10 cellular contexts compared by ENCODE assay signal in the genomic region with DNA sequence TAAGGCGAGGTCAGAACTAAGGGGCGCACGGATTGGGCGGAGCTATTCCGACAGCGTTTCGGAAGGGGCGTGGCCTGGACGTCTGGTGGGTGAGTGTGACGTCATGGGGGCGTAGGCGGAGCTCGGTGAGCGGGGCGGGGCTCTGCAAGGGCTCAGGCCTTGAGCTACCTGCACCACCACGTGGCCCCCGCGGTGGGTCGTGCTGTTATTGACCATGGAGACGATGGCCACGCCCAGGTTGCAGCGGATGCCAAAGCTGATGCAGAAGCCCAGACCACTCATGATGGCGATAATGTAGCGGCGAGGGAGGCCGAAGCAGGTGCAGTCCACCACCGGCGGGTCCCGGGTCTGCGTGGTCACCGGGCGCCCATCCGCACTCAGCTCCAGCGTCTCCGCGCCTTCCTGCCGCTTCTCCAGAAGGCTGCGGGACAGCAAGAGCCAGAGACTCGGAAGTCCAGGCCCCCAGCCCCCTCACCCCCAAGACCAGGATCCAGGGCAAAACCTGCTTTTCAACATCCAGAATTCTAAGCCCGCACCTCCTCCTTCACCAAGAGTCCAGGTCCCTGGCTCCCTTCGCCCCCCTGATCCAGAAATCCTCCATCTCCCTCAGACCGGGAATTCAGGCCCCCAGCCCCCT. TPM values are rescaled to one million over a fixed set of nuclear protein-coding genes. Genes with fewer than 3 reads are reported as not detected.
DNase-seq lines count a peak whose midpoint lies in the region; ATAC-seq, FAIRE-seq and TF ChIP-seq lines count a peak whose summit lies in the region.
"Had no signal": no experiment of that assay in that cellular context is flagged by ENCODE, and none has a peak within 500 bp of the region (broad histone marks: within the 10 kb centered on the region; RNA-seq: fewer than 3 reads in every experiment).

No MANE protein-coding gene starts in this region.

- H2BK5ac ChIP-seq in IMR-90 (ENCODE audit: low read depth, low read length, poor library complexity, severe bottlenecking): no peak overlapping the region

- ATAC-seq in A549 (peak; percentile 14 to 15; a peak in 3 of 6 replicates), IMR-90 (ENCODE audit: low read depth) (no peak), HG03460 (IDR thresholded peaks at IDR 0.05; ENCODE audit: unreplicated experiment) (no peak), GM21737 (IDR thresholded peaks at IDR 0.05; ENCODE audit: unreplicated experiment) (no peak)

- H3K4me3 ChIP-seq in A549 (no peak overlapping the region), IMR-90 (ENCODE audit: insufficient read depth, low read depth, low read length) (no peak overlapping the region), A673 (ENCODE audit: low read depth, low read length, poor library complexity, severe bottlenecking) (no peak overlapping the region)

- no peak for TF ChIP-seq EP300 in A549 (IDR thresholded peaks at IDR 0.05)

- peaks cover 21% of the 10 kb centered on the region for H3K4me1 Mint-ChIP-seq in activated T-helper 1 cell treated with anti-CD3 and anti-CD28 coated beads, Interleukin-12 subunit alpha, Interleukin-12 subunit beta, Interleukin-2, Interleukin-4 antibody, amounts not matched to agents 30 ng/mL and 10 ng/mL and 1 ng/mL, durations not matched to agents 14 hours and 24 hours and 36 hours (ENCODE audit: low read depth)

- H3K9ac ChIP-seq in IMR-90 (ENCODE audit: low read depth, low read length): no peak overlapping the region

- H3K18ac ChIP-seq in IMR-90 (ENCODE audit: low read depth, low read length): no peak overlapping the region

- no peak overlapping the region for H2BK20ac ChIP-seq in IMR-90 (ENCODE audit: low read depth, low read length)

- H3K56ac ChIP-seq in IMR-90 (ENCODE audit: extremely low read depth, insufficient read depth, low read length): no peak overlapping the region

- H3K23ac ChIP-seq in IMR-90 (ENCODE audit: low read depth, low read length): no peak overlapping the region; the same call in 1 of the 2 replicates

- peak overlapping the region; percentile 43 for H2AFZ ChIP-seq in IMR-90 (replicated peaks; ENCODE audit: low read length, poor library complexity)

- no peaks in the 10 kb centered on the region for H4K20me1 ChIP-seq in IMR-90 (ENCODE audit: insufficient read depth, low read length)

- no peak for TF ChIP-seq RAD21 in A549 (conservative IDR thresholded peaks at IDR 0.05 in 1 of 2, IDR thresholded peaks at IDR 0.05 in 1 of 2)
- TF ChIP-seq RAD21 in IMR-90 (IDR thresholded peaks at IDR 0.05; ENCODE audit: low read length): no peak

- no peaks in the 10 kb centered on the region for H3K79me1 ChIP-seq in IMR-90 (ENCODE audit: low read depth in 1 of 2, low read length in 2 of 2)

- no peak for TF ChIP-seq POLR2A in A549 (IDR thresholded peaks at IDR 0.05; ENCODE audit: low read length)
- TF ChIP-seq POLR2A in IMR-90 (IDR thresholded peaks at IDR 0.05; ENCODE audit: low read depth, low read length): no peak

- no peaks in the 10 kb centered on the region for H3K9me3 Mint-ChIP-seq in activated T-helper 1 cell treated with anti-CD3 and anti-CD28 coated beads, Interleukin-12 subunit alpha, Interleukin-12 subunit beta, Interleukin-2, Interleukin-4 antibody, amounts not matched to agents 30 ng/mL and 10 ng/mL and 1 ng/mL, durations not matched to agents 14 hours and 24 hours and 36 hours

- peaks cover 89% of the 10 kb centered on the region for H3K27me3 Mint-ChIP-seq in activated T-helper 1 cell treated with anti-CD3 and anti-CD28 coated beads, Interleukin-12 subunit alpha, Interleukin-12 subunit beta, Interleukin-2, Interleukin-4 antibody, amounts not matched to agents 30 ng/mL and 10 ng/mL and 1 ng/mL, durations not matched to agents 14 hours and 24 hours and 36 hours (ENCODE audit: insufficient read depth)

- H3K4ac ChIP-seq in IMR-90 (ENCODE audit: low read depth, low read length): no peak overlapping the region

- no peak overlapping the region for H3K4me3 Mint-ChIP-seq in activated T-helper 1 cell treated with anti-CD3 and anti-CD28 coated beads, Interleukin-12 subunit alpha, Interleukin-12 subunit beta, Interleukin-2, Interleukin-4 antibody, amounts not matched to agents 30 ng/mL and 10 ng/mL and 1 ng/mL, durations not matched to agents 14 hours and 24 hours and 36 hours

- 44% methylated on average over 42 of the region's 42 CpGs for WGBS in A549 (ENCODE audit: missing lambda C conversion rate)
- 10% methylated on average over 30 of the region's 42 CpGs; no CpG with 5 or more reads in 1 of the 2 experiments for WGBS in IMR-90 (ENCODE audit: extremely low coverage in 2 of 2, insufficient read length in 1 of 2), 2 experiments

- H3K9me3 ChIP-seq in A549 (no peaks in the 10 kb centered on the region; the same call in 2 of the 3 replicates), IMR-90 (ENCODE audit: control insufficient read depth, insufficient read depth, low read length) (peaks cover 16% of the 10 kb centered on the region), A673 (ENCODE audit: low read depth, low read length, poor library complexity, severe bottlenecking) (no peaks in the 10 kb centered on the region)

- H3K27me3 ChIP-seq in IMR-90 (ENCODE audit: control insufficient read depth, insufficient read depth, low read length) (peaks cover 96% of the 10 kb centered on the region), A673 (replicated peaks; ENCODE audit: insufficient read depth, low read depth, low read length, poor library complexity) (peaks cover 36% of the 10 kb centered on the region)

- H3K36me3 ChIP-seq in IMR-90 (ENCODE audit: control insufficient read depth, insufficient read depth, low read length): no peaks in the 10 kb centered on the region
- H3K36me3 ChIP-seq in A673 (ENCODE audit: insufficient read depth, low read length, poor library complexity, severe bottlenecking): no peaks in the 10 kb centered on the region

- peaks cover 8% of the 10 kb centered on the region for H3K4me1 ChIP-seq in A549
- no peaks in the 10 kb centered on the region for H3K4me1 ChIP-seq in IMR-90 (ENCODE audit: control insufficient read depth, insufficient read depth, low read length)
- peaks cover 1% of the 10 kb centered on the region for H3K4me1 ChIP-seq in A673 (ENCODE audit: insufficient read depth, low read length, poor library complexity, severe bottlenecking)

- CTCF ChIA-PET in A549 (lab: Yijun Ruan, JAX) (interaction anchor here (1.0 to 4.2 kb wide), 11 partner anchors 9 to 211 kb away, joined by 3 to 30 read pairs (median 4); a partner anchor contains a TSS), IMR-90 (lab: Yijun Ruan, JAX) (no interaction called here), A673 (lab: Charles Lee) (no interaction called here)

- H3K9me1 ChIP-seq in IMR-90 (ENCODE audit: insufficient read depth, low read length): no peaks in the 10 kb centered on the region

- no peak for TF ChIP-seq CTCF in A549 (IDR thresholded peaks at IDR 0.05)
- TF ChIP-seq CTCF in IMR-90 (conservative IDR thresholded peaks at IDR 0.05; ENCODE audit: low read depth, low read length): no peak
- no peak for TF ChIP-seq CTCF in A673 (conservative IDR thresholded peaks at IDR 0.05; ENCODE audit: low read depth, low read length)

- BruUV-seq in IMR-90 (replicated peaks; lab: Mats Ljungman, UMichigan) (no TSS peak), A673 (replicated peaks; lab: Mats Ljungman, UMichigan) (no TSS peak)

- intact Hi-C loops in IMR-90 (cut with micrococcal nuclease): no loop called here
- intact Hi-C loops in activated T-helper 1 cell treated with anti-CD3 and anti-CD28 coated beads, Interleukin-12 subunit alpha, Interleukin-12 subunit beta, Interleukin-2, Interleukin-4 antibody, amounts not matched to agents 30 ng/mL and 10 ng/mL and 1 ng/mL, durations not matched to agents 14 hours and 24 hours and 36 hours (cut with micrococcal nuclease): no loop called here
- intact Hi-C loops in A673 (cut with micrococcal nuclease; ENCODE audit: unreplicated experiment): no loop called here

- H3K27ac ChIP-seq in A549 (no peak overlapping the region), IMR-90 (ENCODE audit: insufficient read depth, low read length) (no peak overlapping the region), A673 (ENCODE audit: low read depth, low read length, poor library complexity, severe bottlenecking) (no peak overlapping the region)

- no peak overlapping the region for H4K8ac ChIP-seq in IMR-90 (ENCODE audit: low read depth in 2 of 2, low read length in 2 of 2)

- no peak overlapping the region for H2AK5ac ChIP-seq in IMR-90 (ENCODE audit: low read depth, low read length)

- H3K27ac Mint-ChIP-seq in activated T-helper 1 cell treated with anti-CD3 and anti-CD28 coated beads, Interleukin-12 subunit alpha, Interleukin-12 subunit beta, Interleukin-2, Interleukin-4 antibody, amounts not matched to agents 30 ng/mL and 10 ng/mL and 1 ng/mL, durations not matched to agents 14 hours and 24 hours and 36 hours: peak overlapping the region; percentile 76

- POLR2A ChIA-PET in A549 (lab: Yijun Ruan, JAX): interaction anchor here (1.1 to 1.7 kb wide), 2 partner anchors 15 to 17 kb away, joined by 3 to 6 read pairs; a partner anchor contains a TSS
- POLR2A ChIA-PET in IMR-90 (lab: Charles Lee; ENCODE audit: unreplicated experiment): no interaction called here
- POLR2A ChIA-PET in A673 (lab: Charles Lee; ENCODE audit: low non-redundant PET): no interaction called here

- no peak for FAIRE-seq in A549 (lab: Jason Lieb, UNC)

- dilution Hi-C loops in IMR-90 (cut with HindIII; ENCODE audit: low sequenced_read_pairs, unreplicated experiment): no loop called here

- no peak overlapping the region for H3K14ac ChIP-seq in IMR-90 (replicated peaks; ENCODE audit: low read depth, low read length)

- H4K91ac ChIP-seq in IMR-90 (ENCODE audit: insufficient read depth, low read depth, low read length): no peak overlapping the region

- no peak overlapping the region for H2BK15ac ChIP-seq in IMR-90 (ENCODE audit: low read depth, low read length)

- in situ Hi-C loops in IMR-90 (cut with MboI; ENCODE audit: low sequenced_read_pairs): loop anchor here (10.0 kb wide), 1 partner anchor 172 kb away; no protein-coding TSS in a partner anchor

- DNase-seq in A549 (ENCODE audit: low read depth in 1 of 2, low spot score in 1 of 2): peak in 1 of 2 experiments; percentile 64
- no peak for DNase-seq in IMR-90
- DNase-seq in activated T-helper 1 cell treated with anti-CD3 and anti-CD28 coated beads, Interleukin-12 subunit alpha, Interleukin-12 subunit beta, Interleukin-2, Interleukin-4 antibody, amounts not matched to agents 30 ng/mL and 10 ng/mL and 1 ng/mL, durations not matched to agents 14 hours and 24 hours and 36 hours (ENCODE audit: low spot score): peak; percentile 48
- DNase-seq in islet precursor cell: peak; percentile 69
- no peak for DNase-seq in RKO (ENCODE audit: low spot score)
- DNase-seq in A673 (ENCODE audit: low spot score): no peak

- H3K4me2 ChIP-seq in A549 (0 out of 3 replicates have a peak overlapping the region, but pooled peaks have one; percentile 9), IMR-90 (ENCODE audit: low read depth, low read length) (no peak overlapping the region)

- H2AK9ac ChIP-seq in IMR-90 (replicated peaks; ENCODE audit: low read depth, low read length, poor library complexity): no peak overlapping the region

- no peak overlapping the region for H2BK120ac ChIP-seq in IMR-90 (ENCODE audit: low read depth, low read length)

- H3K36me3 Mint-ChIP-seq in activated T-helper 1 cell treated with anti-CD3 and anti-CD28 coated beads, Interleukin-12 subunit alpha, Interleukin-12 subunit beta, Interleukin-2, Interleukin-4 antibody, amounts not matched to agents 30 ng/mL and 10 ng/mL and 1 ng/mL, durations not matched to agents 14 hours and 24 hours and 36 hours (ENCODE audit: low read depth): no peaks in the 10 kb centered on the region

- no peak overlapping the region for H4K5ac ChIP-seq in IMR-90 (ENCODE audit: low read depth, low read length)

RNA-seq across cellular contexts. Expression of a gene that starts 4.8 kb away (rescaled TPM):
- 0.48 and 0.50 TPM in 2 replicates for polyA plus RNA-seq in A549 (2011; rRNA removed)
- 0.38 and 0.45 TPM in 2 replicates for polyA plus RNA-seq in A549 (2012; cell fraction: cytosol; rRNA removed)
- polyA plus RNA-seq in A549 (2012; cell fraction: nucleus; rRNA removed): 0.45 and 0.54 TPM in 2 replicates
- polyA plus RNA-seq in A549 (2017; fragmentation: RNase III; extraction: RNeasy Plus Mini Kit Qiagen cat#74134 plus additional on column Dnase treatment): 0.35 to 0.44 TPM (median 0.39 TPM) in 3 replicates
- 0.41 and 0.83 TPM in 2 replicates for polyA minus RNA-seq in A549 (2011; rRNA and poly(A)+ RNA removed)
- total RNA-seq in IMR-90 (2012; rRNA removed): not detected in 2 replicates
- 0.03 TPM in 1 of 2 replicates, not detected in the other for polyA plus RNA-seq in IMR-90 (2012; rRNA removed)
- polyA plus RNA-seq in IMR-90 (2012; cell fraction: cytosol; rRNA removed): 0.04 TPM in 1 of 2 replicates, not detected in the other
- 0.21 and 0.24 TPM in 2 replicates for polyA plus RNA-seq in IMR-90 (2012; cell fraction: nucleus; rRNA removed; ENCODE audit: low replicate concordance)
- total RNA-seq in activated T-helper 1 cell treated with anti-CD3 and anti-CD28 coated beads, Interleukin-12 subunit alpha, Interleukin-12 subunit beta, Interleukin-2, Interleukin-4 antibody, amounts not matched to agents 30 ng/mL and 10 ng/mL and 1 ng/mL, durations not matched to agents 14 hours and 24 hours and 36 hours: 0.16 TPM in 1 of 2 replicates, not detected in the other
- total RNA-seq in A673 (2021): 1.7 and 1.8 TPM in 2 replicates
- total RNA-seq: M059J had no signal

RNA-seq across cellular contexts. Expression of a gene that starts 11.3 kb away (rescaled TPM):
- 0.06 TPM in 1 of 2 replicates, not detected in the other for polyA plus RNA-seq in A549 (2011; rRNA removed)
- polyA plus RNA-seq in A549 (2012; cell fraction: cytosol; rRNA removed): 0.09 and 0.10 TPM in 2 replicates
- 0.14 TPM in 1 of 2 replicates, not detected in the other for polyA plus RNA-seq in A549 (2012; cell fraction: nucleus; rRNA removed)
- 0.16 to 0.18 TPM in 2 of 3 replicates, not detected in the other for polyA plus RNA-seq in A549 (2017; fragmentation: RNase III; extraction: RNeasy Plus Mini Kit Qiagen cat#74134 plus additional on column Dnase treatment)
- not detected in 2 replicates for polyA minus RNA-seq in A549 (2011; rRNA and poly(A)+ RNA removed)
- total RNA-seq in IMR-90 (2012; rRNA removed): not detected in 2 replicates
- not detected in 2 replicates for polyA plus RNA-seq in IMR-90 (2012; rRNA removed)
- polyA plus RNA-seq in IMR-90 (2012; cell fraction: cytosol; rRNA removed): not detected in 2 replicates
- polyA plus RNA-seq in IMR-90 (2012; cell fraction: nucleus; rRNA removed; ENCODE audit: low replicate concordance): not detected in 2 replicates
- total RNA-seq in activated T-helper 1 cell treated with anti-CD3 and anti-CD28 coated beads, Interleukin-12 subunit alpha, Interleukin-12 subunit beta, Interleukin-2, Interleukin-4 antibody, amounts not matched to agents 30 ng/mL and 10 ng/mL and 1 ng/mL, durations not matched to agents 14 hours and 24 hours and 36 hours: not detected in 2 replicates
- total RNA-seq in A673 (2021): not detected in 2 replicates
- total RNA-seq: M059J; T-helper 2 cell treated with Interferon-gamma antibody and Interleukin-4, amounts not matched to agents 100 ng/mL and 5 ng/mL, for 36 hours had no signal

RNA-seq across cellular contexts. Expression of a gene that starts 13.3 kb away (rescaled TPM):
- polyA plus RNA-seq in A549 (2011; rRNA removed) (not detected in 2 replicates), A549 (2017; fragmentation: RNase III; extraction: RNeasy Plus Mini Kit Qiagen cat#74134 plus additional on column Dnase treatment) (not detected in 3 replicates), IMR-90 (2012; rRNA removed) (not detected in 2 replicates)
- not detected in 2 replicates for polyA plus RNA-seq in A549 (2012; cell fraction: cytosol; rRNA removed)
- not detected in 2 replicates for polyA plus RNA-seq in A549 (2012; cell fraction: nucleus; rRNA removed)
- polyA minus RNA-seq in A549 (2011; rRNA and poly(A)+ RNA removed): not detected in 2 replicates
- total RNA-seq in IMR-90 (2012; rRNA removed) (not detected in 2 replicates), A673 (2021) (not detected in 2 replicates)
- polyA plus RNA-seq in IMR-90 (2012; cell fraction: cytosol; rRNA removed): not detected in 2 replicates
- not detected in 2 replicates for polyA plus RNA-seq in IMR-90 (2012; cell fraction: nucleus; rRNA removed; ENCODE audit: low replicate concordance)
- not detected in 2 replicates for total RNA-seq in activated T-helper 1 cell treated with anti-CD3 and anti-CD28 coated beads, Interleukin-12 subunit alpha, Interleukin-12 subunit beta, Interleukin-2, Interleukin-4 antibody, amounts not matched to agents 30 ng/mL and 10 ng/mL and 1 ng/mL, durations not matched to agents 14 hours and 24 hours and 36 hours
- total RNA-seq: M059J; T-helper 2 cell treated with Interferon-gamma antibody and Interleukin-4, amounts not matched to agents 100 ng/mL and 5 ng/mL, for 36 hours had no signal

RNA-seq across cellular contexts. Expression of a gene that starts 15.1 kb away (rescaled TPM):
- polyA plus RNA-seq in A549 (2011; rRNA removed) (74.1 and 89.7 TPM in 2 replicates), A549 (2017; fragmentation: RNase III; extraction: RNeasy Plus Mini Kit Qiagen cat#74134 plus additional on column Dnase treatment) (96.8 to 114 TPM (median 113 TPM) in 3 replicates), IMR-90 (2012; rRNA removed) (76.8 and 77.9 TPM in 2 replicates)
- polyA plus RNA-seq in A549 (2012; cell fraction: cytosol; rRNA removed): 92.0 and 116 TPM in 2 replicates
- polyA plus RNA-seq in A549 (2012; cell fraction: nucleus; rRNA removed): 177 and 228 TPM in 2 replicates
- polyA minus RNA-seq in A549 (2011; rRNA and poly(A)+ RNA removed): 58.1 and 66.8 TPM in 2 replicates
- total RNA-seq in IMR-90 (2012; rRNA removed) (122 and 125 TPM in 2 replicates), A673 (2021) (122 and 131 TPM in 2 replicates)
- polyA plus RNA-seq in IMR-90 (2012; cell fraction: cytosol; rRNA removed): 69.5 and 71.7 TPM in 2 replicates
- 123 and 140 TPM in 2 replicates for polyA plus RNA-seq in IMR-90 (2012; cell fraction: nucleus; rRNA removed; ENCODE audit: low replicate concordance)
- total RNA-seq in activated T-helper 1 cell treated with anti-CD3 and anti-CD28 coated beads, Interleukin-12 subunit alpha, Interleukin-12 subunit beta, Interleukin-2, Interleukin-4 antibody, amounts not matched to agents 30 ng/mL and 10 ng/mL and 1 ng/mL, durations not matched to agents 14 hours and 24 hours and 36 hours: 124 and 126 TPM in 2 replicates

RNA-seq across cellular contexts. Expression of a gene that starts 16.5 kb away (rescaled TPM):
- 9.7 and 10.2 TPM in 2 replicates for polyA plus RNA-seq in A549 (2011; rRNA removed)
- 29.9 and 37.0 TPM in 2 replicates for polyA plus RNA-seq in A549 (2012; cell fraction: cytosol; rRNA removed)
- polyA plus RNA-seq in A549 (2012; cell fraction: nucleus; rRNA removed): 94.1 and 133 TPM in 2 replicates
- polyA plus RNA-seq in A549 (2017; fragmentation: RNase III; extraction: RNeasy Plus Mini Kit Qiagen cat#74134 plus additional on column Dnase treatment): 19.9 to 23.0 TPM (median 23.0 TPM) in 3 replicates
- polyA minus RNA-seq in A549 (2011; rRNA and poly(A)+ RNA removed): 9.3 and 10.6 TPM in 2 replicates
- 10.4 and 11.4 TPM in 2 replicates for total RNA-seq in IMR-90 (2012; rRNA removed)
- polyA plus RNA-seq in IMR-90 (2012; rRNA removed): 12.1 and 12.9 TPM in 2 replicates
- polyA plus RNA-seq in IMR-90 (2012; cell fraction: cytosol; rRNA removed): 8.5 and 12.7 TPM in 2 replicates
- polyA plus RNA-seq in IMR-90 (2012; cell fraction: nucleus; rRNA removed; ENCODE audit: low replicate concordance): 15.2 and 58.9 TPM in 2 replicates
- total RNA-seq in activated T-helper 1 cell treated with anti-CD3 and anti-CD28 coated beads, Interleukin-12 subunit alpha, Interleukin-12 subunit beta, Interleukin-2, Interleukin-4 antibody, amounts not matched to agents 30 ng/mL and 10 ng/mL and 1 ng/mL, durations not matched to agents 14 hours and 24 hours and 36 hours: 23.1 and 24.5 TPM in 2 replicates
- total RNA-seq in A673 (2021): 22.6 and 23.2 TPM in 2 replicates

Comparison
In these comparisons a context has a peak if more than half of its experiments do, and no peak if none do; other contexts are left out.
1. ATAC-seq: peak in A549 (2 of 2); none in IMR-90 (single experiment), HG03460 (single experiment) and GM21737 (single experiment).
2. DNase-seq: peak in activated T-helper 1 cell treated with anti-CD3 and anti-CD28 coated beads, Interleukin-12 subunit alpha, Interleukin-12 subunit beta, Interleukin-2, Interleukin-4 antibody, amounts not matched to agents 30 ng/mL and 10 ng/mL and 1 ng/mL, durations not matched to agents 14 hours and 24 hours and 36 hours (single experiment) and islet precursor cell (single experiment); none in IMR-90 (single experiment), RKO (single experiment) and A673 (single experiment).